In the genomic region with DNA sequence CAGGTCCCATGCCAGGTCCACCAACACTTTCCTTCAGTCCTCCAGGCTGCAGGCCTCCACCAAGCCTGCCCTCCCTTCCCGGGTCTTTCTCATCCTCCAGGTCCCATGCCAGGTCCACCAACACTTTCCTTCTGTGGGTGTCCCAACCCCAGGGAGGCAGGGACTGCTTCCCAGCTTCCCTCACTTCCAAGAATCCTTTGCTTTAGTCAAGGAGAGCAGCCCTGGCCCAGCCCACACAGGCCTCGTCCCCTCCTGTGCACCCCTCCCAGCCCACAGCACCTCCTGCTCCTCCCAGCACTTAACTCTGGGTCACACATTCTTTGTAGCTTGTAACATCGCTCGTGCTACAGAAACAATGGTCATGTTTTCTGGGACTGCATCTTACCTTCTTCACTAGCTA, we compare ENCODE assay signal across 19 cellular contexts.
DNase-seq lines count a peak whose midpoint lies in the region; ATAC-seq and TF ChIP-seq lines count a peak whose summit lies in the region.
"Had no signal": no experiment of that assay in that cellular context is flagged by ENCODE, and none has a peak within 500 bp of the region (broad histone marks: within the 10 kb centered on the region; RNA-seq: fewer than 3 reads in every experiment).

No MANE protein-coding gene starts in this region.

- H3K27ac ChIP-seq in heart left ventricle (peak overlapping the region in 7 of 12 donors; percentile 33 to 58 (median 52)), left lung (no peak overlapping the region), thyroid gland (peak overlapping the region in 2 of 3 donors; percentile 43 to 58), suprapubic skin (no peak overlapping the region)

- H3K36me3 Mint-ChIP-seq in activated CD4-positive, alpha-beta memory T cell treated with anti-CD3 and anti-CD28 coated beads for 36 hours: peaks cover 2% of the 10 kb centered on the region

- no peak for TF ChIP-seq POLR2A in heart left ventricle (IDR thresholded peaks at IDR 0.05)
- no peak for TF ChIP-seq POLR2A in thyroid gland (IDR thresholded peaks at IDR 0.05)
- TF ChIP-seq POLR2A in suprapubic skin (IDR thresholded peaks at IDR 0.05): no peak

- H3K4me1 ChIP-seq in heart left ventricle: peaks cover 0 to 30% (median 9%) of the 10 kb centered on the region in 12 donors
- peaks cover 4 to 9% of the 10 kb centered on the region in 2 donors for H3K4me1 ChIP-seq in left lung
- peaks cover 20 to 36% of the 10 kb centered on the region in 2 donors for H3K4me1 ChIP-seq in thyroid gland
- peaks cover 5% of the 10 kb centered on the region for H3K4me1 ChIP-seq in suprapubic skin

- H3K27ac Mint-ChIP-seq in activated CD4-positive, alpha-beta memory T cell treated with anti-CD3 and anti-CD28 coated beads for 36 hours: peak overlapping the region; percentile 18
- H3K27ac Mint-ChIP-seq: progenitor cell of endocrine pancreas had no signal

- no peaks in the 10 kb centered on the region for H3K9me3 Mint-ChIP-seq in activated CD4-positive, alpha-beta memory T cell treated with anti-CD3 and anti-CD28 coated beads for 36 hours
- H3K9me3 Mint-ChIP-seq: CD8-positive, alpha-beta memory T cell; stimulated activated naive B cell treated with anti-CD40 and anti-IgM and Interleukin-4, amounts not matched to agents 10 μg/mL and 1 μg/mL and 100 μg/mL, for 72 hours had no signal

- ATAC-seq in heart left ventricle (peak in 2 of 4 donors; percentile 3 to 8), Right ventricle myocardium inferior (no peak), left lung (peak; percentile 56)

- CTCF ChIA-PET in activated CD4-positive, alpha-beta memory T cell treated with anti-CD3 and anti-CD28 coated beads for 36 hours (lab: Charles Lee): interaction anchor here (0.5 to 7.5 kb wide), 19 partner anchors 7 to 323 kb away, joined by 3 to 96 read pairs (median 4); no protein-coding TSS in a partner anchor

- POLR2A ChIA-PET in activated CD4-positive, alpha-beta memory T cell treated with anti-CD3 and anti-CD28 coated beads for 36 hours (lab: Charles Lee): no interaction called here

- DNase-seq in heart left ventricle (no peak), Right ventricle myocardium inferior (ENCODE audit: missing footprints) (no peak), left lung (no peak), thyroid gland (no peak), suprapubic skin (ENCODE audit: low spot score in 2 of 2) (no peak), NCI-H2171 (lab: John Stamatoyannopoulos, UW) (no peak), GDM1 (lab: John Stamatoyannopoulos, UW) (no peak)
- no peak for DNase-seq in activated CD4-positive, alpha-beta memory T cell treated with anti-CD3 and anti-CD28 coated beads for 36 hours
- DNase-seq: activated CD4-positive, alpha-beta T cell treated with anti-CD3 and anti-CD28 coated beads, Interleukin-2, amount 50 U/mL, for 48 hours; CD8-positive, alpha-beta memory T cell; dermis blood vessel endothelial cell; glutamatergic neuron; Kasumi-1; left colon; mucosa of descending colon; stimulated activated CD4-positive, alpha-beta T cell treated with anti-CD3 and anti-CD28 coated beads, Interleukin-1b, Interleukin-23, amount 100 ng/mL, for 48 hours; stimulated activated naive B cell treated with anti-CD40 and anti-IgM and Interleukin-4, amounts not matched to agents 10 μg/mL and 1 μg/mL and 100 μg/mL, for 72 hours; SW 1271 had no signal

- H3K27me3 ChIP-seq in heart left ventricle (no peaks in the 10 kb centered on the region), left lung (no peaks in the 10 kb centered on the region), thyroid gland (no peaks in the 10 kb centered on the region), suprapubic skin (no peaks in the 10 kb centered on the region)

- no peak for TF ChIP-seq EP300 in suprapubic skin (IDR thresholded peaks at IDR 0.05)

- no peak for TF ChIP-seq CTCF in heart left ventricle (IDR thresholded peaks at IDR 0.05)
- TF ChIP-seq CTCF in left lung (IDR thresholded peaks at IDR 0.05): no peak
- TF ChIP-seq CTCF in thyroid gland (IDR thresholded peaks at IDR 0.05): no peak
- no peak for TF ChIP-seq CTCF in suprapubic skin (IDR thresholded peaks at IDR 0.05)

- peaks cover 1% of the 10 kb centered on the region for H3K4me1 Mint-ChIP-seq in activated CD4-positive, alpha-beta memory T cell treated with anti-CD3 and anti-CD28 coated beads for 36 hours (ENCODE audit: low read depth)
- H3K4me1 Mint-ChIP-seq: stimulated activated naive B cell treated with anti-CD40 and anti-IgM and Interleukin-4, amounts not matched to agents 10 μg/mL and 1 μg/mL and 100 μg/mL, for 72 hours had no signal

- H3K9me3 ChIP-seq in heart left ventricle (no peaks in the 10 kb centered on the region), left lung (no peaks in the 10 kb centered on the region), thyroid gland (no peaks in the 10 kb centered on the region), suprapubic skin (no peaks in the 10 kb centered on the region)
- H3K9me3 ChIP-seq: mucosa of descending colon had no signal

- H3K36me3 ChIP-seq in heart left ventricle (peaks cover 0 to 80% (median 59%) of the 10 kb centered on the region in 9 donors), left lung (peaks cover 0 to 85% of the 10 kb centered on the region in 2 donors), thyroid gland (peaks cover 21 to 31% of the 10 kb centered on the region in 2 donors), suprapubic skin (peaks cover 63% of the 10 kb centered on the region)

- 61 to 62% (median 61%) methylated on average over 4 of the region's 4 CpGs for WGBS in heart left ventricle, 4 donors
- 62 to 64% methylated on average over 4 of the region's 4 CpGs for WGBS in thyroid gland, 2 donors
- WGBS in suprapubic skin: 89% methylated on average over 4 of the region's 4 CpGs

- intact Hi-C loops in heart left ventricle (cut with DNase I): loop anchor here in 6 of 10 donors (5.0 to 10.0 kb wide), 6 partner anchors 71 to 322 kb away; partner anchors contain the start of gene TESC (in 2 of the 6)
- intact Hi-C loops in Right ventricle myocardium inferior (cut with DNase I): no loop called here
- intact Hi-C loops in activated CD4-positive, alpha-beta memory T cell treated with anti-CD3 and anti-CD28 coated beads for 36 hours (cut with micrococcal nuclease): loop anchor here (1.0 to 10.0 kb wide), 2 partner anchors 11 to 322 kb away; no protein-coding TSS in a partner anchor
- intact Hi-C loops in left lung (cut with DNase I): loop anchor here in 1 of 2 donors (5.0 kb wide), 1 partner anchor 96 kb away; no protein-coding TSS in a partner anchor
- intact Hi-C loops in thyroid gland (cut with DNase I): loop anchor here (5.0 to 10.0 kb wide), 2 partner anchors 88 to 121 kb away; no protein-coding TSS in a partner anchor

- H3K4me3 ChIP-seq in heart left ventricle: no peak overlapping the region
- H3K4me3 ChIP-seq in left lung: no peak overlapping the region
- no peak overlapping the region for H3K4me3 ChIP-seq in thyroid gland (replicated peaks in 1 of 3)
- no peak overlapping the region for H3K4me3 ChIP-seq in suprapubic skin
- H3K4me3 ChIP-seq: mucosa of descending colon had no signal

- no peak overlapping the region for H3K4me3 Mint-ChIP-seq in activated CD4-positive, alpha-beta memory T cell treated with anti-CD3 and anti-CD28 coated beads for 36 hours
- H3K4me3 Mint-ChIP-seq: CD8-positive, alpha-beta memory T cell; stimulated activated naive B cell treated with anti-CD40 and anti-IgM and Interleukin-4, amounts not matched to agents 10 μg/mL and 1 μg/mL and 100 μg/mL, for 72 hours had no signal

- H3K27me3 Mint-ChIP-seq in activated CD4-positive, alpha-beta memory T cell treated with anti-CD3 and anti-CD28 coated beads for 36 hours: no peaks in the 10 kb centered on the region
- H3K27me3 Mint-ChIP-seq: CD8-positive, alpha-beta memory T cell; progenitor cell of endocrine pancreas; stimulated activated naive B cell treated with anti-CD40 and anti-IgM and Interleukin-4, amounts not matched to agents 10 μg/mL and 1 μg/mL and 100 μg/mL, for 72 hours had no signal

Comparison
In these comparisons a context has a peak if more than half of its experiments do, and no peak if none do; other contexts are left out.
1. H3K27ac ChIP-seq: peak in heart left ventricle (7 of 12) and thyroid gland (2 of 3); none in left lung (0 of 2) and suprapubic skin (single experiment).